26 cellular contexts compared by ENCODE assay signal in the genomic region with DNA sequence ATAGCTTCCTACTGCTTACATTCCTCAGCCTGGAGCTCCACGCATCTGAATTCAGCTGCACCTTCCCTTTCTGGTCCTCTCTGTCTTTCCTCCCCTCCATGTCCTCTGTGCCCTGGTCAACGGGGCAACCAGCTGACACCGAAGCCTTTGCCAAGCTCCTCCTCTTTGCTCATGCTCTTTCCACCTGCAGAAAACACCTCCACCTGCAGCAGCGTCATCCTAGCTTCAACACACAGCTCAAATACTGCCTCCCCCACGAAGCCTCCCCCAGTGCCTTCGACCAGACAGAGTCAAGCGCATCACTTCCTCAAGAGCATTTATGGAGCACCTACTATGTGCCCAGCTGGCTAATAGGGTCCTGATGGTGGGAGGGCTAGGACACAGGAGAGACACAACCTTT. TPM values are rescaled to one million over a fixed set of nuclear protein-coding genes. Genes with fewer than 3 reads are reported as not detected.
DNase-seq lines count a peak whose midpoint lies in the region; ATAC-seq, FAIRE-seq and TF ChIP-seq lines count a peak whose summit lies in the region.
"Had no signal": no experiment of that assay in that cellular context is flagged by ENCODE, and none has a peak within 500 bp of the region (broad histone marks: within the 10 kb centered on the region; RNA-seq: fewer than 3 reads in every experiment).

No MANE protein-coding gene starts in this region.

- no peaks in the 10 kb centered on the region for H3K36me3 Mint-ChIP-seq in GM23338 (ENCODE audit: low read depth)
- H3K36me3 Mint-ChIP-seq: CD4-positive, CD25-positive, alpha-beta regulatory T cell; IgD-negative memory B cell had no signal

- no peak overlapping the region for H3K27ac Mint-ChIP-seq in GM23338
- H3K27ac Mint-ChIP-seq: IgD-negative memory B cell had no signal

- TF ChIP-seq POLR2A in K562 (conservative IDR thresholded peaks at IDR 0.05) = no peak

- H3K4me3 ChIP-seq in K562 (no peak overlapping the region), GM23338 (no peak overlapping the region)
- H3K4me3 ChIP-seq: MG63, SK-N-MC had no signal

- H3K27me3 ChIP-seq in K562 (ENCODE audit: control insufficient read depth in 2 of 2, insufficient read depth in 2 of 2, low read length in 2 of 2) (peaks cover 7 to 55% of the 10 kb centered on the region in 2 experiments; a peak in 3 of 5 replicates), GM23338 (ENCODE audit: insufficient read depth) (no peaks in the 10 kb centered on the region)

- ATAC-seq in K562 = no peak
- no peak for ATAC-seq in GM23338
- no peak for ATAC-seq in HG03469 (IDR thresholded peaks at IDR 0.05; ENCODE audit: unreplicated experiment)

- FAIRE-seq in HTR-8/SVneo (lab: Jason Lieb, UNC) (peak; percentile 76), K562 (lab: Jason Lieb, UNC) (no peak)
- FAIRE-seq: G401.6, GM18507 had no signal

- H3K9ac ChIP-seq in K562 (ENCODE audit: insufficient read depth in 1 of 2, low read depth in 2 of 2, low read length in 2 of 2) = no peak overlapping the region

- 0 out of 2 replicates have a peak, but pooled peaks cover 2% of the 10 kb centered on the region for H4K20me1 ChIP-seq in K562 (replicated peaks; ENCODE audit: control insufficient read depth, insufficient read depth, low read length)
- H4K20me1 ChIP-seq in GM23338 (replicated peaks; ENCODE audit: insufficient read depth) = no peaks in the 10 kb centered on the region

- POLR2A ChIA-PET in K562 (lab: Yijun Ruan, JAX) = interaction anchor here (1.0 kb wide), 1 partner anchor 64 kb away, joined by 3 read pairs; no protein-coding TSS in a partner anchor

- no peaks in the 10 kb centered on the region for H3K4me1 ChIP-seq in K562 (replicated peaks in 1 of 2; ENCODE audit: control insufficient read depth in 2 of 2, insufficient read depth in 2 of 2, low read length in 2 of 2)
- H3K4me1 ChIP-seq in GM23338 (ENCODE audit: insufficient read depth) = no peaks in the 10 kb centered on the region
- H3K4me1 ChIP-seq: Caco-2 had no signal

- H3K9me3 Mint-ChIP-seq in GM23338 = no peaks in the 10 kb centered on the region; the same call in 2 of the 3 replicates
- H3K9me3 Mint-ChIP-seq: CD4-positive, CD25-positive, alpha-beta regulatory T cell; IgD-negative memory B cell had no signal

- CTCF ChIA-PET in K562 (lab: Yijun Ruan, JAX; ENCODE audit: low intra/inter-chr PET ratio) = no interaction called here

- no peak for TF ChIP-seq RAD21 in K562 (CRISPR knock-in tag; conservative IDR thresholded peaks at IDR 0.05 in 1 of 2, IDR thresholded peaks at IDR 0.05 in 1 of 2)

- H3K4me2 ChIP-seq in K562 (ENCODE audit: insufficient read depth, low read length) (no peak overlapping the region), GM23338 (no peak overlapping the region)

- in situ Hi-C loops in K562 (cut with MboI) = no loop called here

- DNase-seq in DMS53 (lab: John Stamatoyannopoulos, UW) (peak; percentile 65), HTR-8/SVneo (ENCODE audit: insufficient read length, low spot score) (no peak), K562 (ENCODE audit: extremely low read depth in 1 of 4, low spot score in 3 of 4) (no peak), putamen (ENCODE audit: low spot score) (peak; percentile 26), GM23338 (ENCODE audit: low spot score) (no peak), NCI-H2081 (lab: John Stamatoyannopoulos, UW) (no peak)
- DNase-seq: Caco-2; CD4-positive, CD25-positive, alpha-beta regulatory T cell; DMS 273 treated with DMSO at 0.1 percent for 48 hours; GOT3; HCEC 1CT; MG63; NCI-H1417; NCI-H187 treated with DMSO at 0.1 percent for 48 hours; NCI-H446; NCI-H69; NK-92 treated with Interleukin-12 subunit alpha and Interleukin-12 subunit beta, amount 100 ng/mL, for 24 hours; SHP77 treated with DMSO at 0.1 percent for 48 hours; SW 1271 had no signal

- H3K4me3 Mint-ChIP-seq in GM23338 = no peak overlapping the region
- H3K4me3 Mint-ChIP-seq: CD4-positive, CD25-positive, alpha-beta regulatory T cell; IgD-negative memory B cell had no signal

- H2AFZ ChIP-seq in K562 (ENCODE audit: low read depth, low read length) (no peak overlapping the region), GM23338 (no peak overlapping the region)

- no peaks in the 10 kb centered on the region for H3K9me1 ChIP-seq in K562 (ENCODE audit: control insufficient read depth, insufficient read depth, low read length)

- no peaks in the 10 kb centered on the region for H3F3A ChIP-seq in GM23338 (replicated peaks; ENCODE audit: low read depth)

- H3K36me3 ChIP-seq in K562 (ENCODE audit: control insufficient read depth, insufficient read depth, low read length) (no peaks in the 10 kb centered on the region), GM23338 (ENCODE audit: insufficient read depth) (no peaks in the 10 kb centered on the region)
- H3K36me3 ChIP-seq: MG63 had no signal

- H3K79me2 ChIP-seq in K562 (ENCODE audit: control insufficient read depth, insufficient read depth, low read length) (no peaks in the 10 kb centered on the region), GM23338 (replicated peaks; ENCODE audit: insufficient read depth) (no peaks in the 10 kb centered on the region)

- TF ChIP-seq CTCF in K562 (IDR thresholded peaks at IDR 0.05 in 2 of 3, conservative IDR thresholded peaks at IDR 0.05 in 1 of 3; ENCODE audit: insufficient read depth in 2 of 3, low read depth in 1 of 3, low read length in 3 of 3) (no peak), GM23338 (conservative IDR thresholded peaks at IDR 0.05; ENCODE audit: low read depth in 2 of 2) (no peak)

- BruUV-seq in K562 (replicated peaks; lab: Mats Ljungman, UMichigan) = no TSS peak

- H3K4me1 Mint-ChIP-seq in GM23338 = peaks cover 15% of the 10 kb centered on the region; the same call in 2 of the 3 replicates
- H3K4me1 Mint-ChIP-seq: CD4-positive, CD25-positive, alpha-beta regulatory T cell had no signal

- WGBS in K562 (ENCODE audit: insufficient coverage, low coverage, missing lambda C conversion rate) = 0% methylated on average over 7 of the region's 7 CpGs

- H3K9me2 ChIP-seq in GM23338 (ENCODE audit: insufficient read depth) = no peaks in the 10 kb centered on the region

- intact Hi-C loops in K562 (cut with micrococcal nuclease) = no loop called here

- H3K27ac ChIP-seq in K562 (ENCODE audit: extremely low read depth, low read depth, low read length) (no peak overlapping the region), GM23338 (ENCODE audit: low read depth) (no peak overlapping the region)
- H3K27ac ChIP-seq: RWPE1, SK-N-MC had no signal

- H3K9me3 ChIP-seq in K562 (replicated peaks; ENCODE audit: control insufficient read depth, insufficient read depth, low read depth, low read length) = no peaks in the 10 kb centered on the region
- H3K9me3 ChIP-seq: Caco-2, MG63 had no signal

- H3K27me3 Mint-ChIP-seq in GM23338 (ENCODE audit: insufficient read depth, low read depth, poor library complexity) = peaks cover 26% of the 10 kb centered on the region

- no peak for TF ChIP-seq EP300 in K562 (IDR thresholded peaks at IDR 0.05; ENCODE audit: low read length)

TF ChIP-seq in K562, 482 proteins besides CTCF, POLR2A, EP300 and RAD21:
- TF ChIP-seq ZKSCAN1 (IDR thresholded peaks at IDR 0.05; ENCODE audit: low read depth, low read length) (peak; percentile 69), U2AF1 (optimal IDR thresholded peaks at IDR 0.05; ENCODE audit: low read depth, low read length) (no peak)
TF ChIP-seq in K562: peak in this region for 1.

TF ChIP-seq in GM23338, 12 proteins besides CTCF, POLR2A, EP300 and RAD21 (continues in another document):
- no peak for TF ChIP-seq EZH2phosphoT487 (IDR thresholded peaks at IDR 0.05; ENCODE audit: unreplicated experiment)

RNA-seq across cellular contexts. Expression of gene CDH22, which starts 9.2 kb away (rescaled TPM):
- not detected in 2 replicates for total RNA-seq in K562 (2011; cell fraction: chromatin; rRNA removed; ENCODE audit: low replicate concordance)
- not detected in 2 replicates for total RNA-seq in K562 (2011; cell fraction: nucleolus; rRNA removed)
- total RNA-seq in K562 (2011; cell fraction: nucleoplasm; rRNA removed) = 0.07 TPM in 1 of 2 replicates, not detected in the other
- total RNA-seq in K562 (2014; rRNA removed) (not detected in 2 replicates), K562 (2014; rRNA removed; fragmentation: Illumina TruSeq; extraction: Trizol) (not detected in 2 replicates), K562 (2015; rRNA removed; fragmentation: Illumina TruSeq; extraction: Trizol) (not detected in 2 replicates), K562 (2021) (0.07 TPM in 1 of 2 replicates, not detected in the other)
- polyA plus RNA-seq in K562 (2011; rRNA removed) (not detected in 2 replicates), K562 (2014; fragmentation: Illumina TruSeq; extraction: Trizol) (not detected in 2 replicates), K562 (2014; fragmentation: Nextera tagmentation; extraction: Ambion mirVana) (not detected), K562 (2014; rRNA removed) (0.08 TPM in 1 of 2 replicates, not detected in the other), GM23338 (2016; fragmentation: Nextera tagmentation; extraction: Ambion mirVana) (0.08 and 0.16 TPM in 2 replicates)
- polyA plus RNA-seq in K562 (2011; cell fraction: cytosol; rRNA removed) = 0.03 TPM in 1 of 2 replicates, not detected in the other
- polyA plus RNA-seq in K562 (2011; cell fraction: nucleus; rRNA removed) = 0.04 and 0.11 TPM in 2 replicates
- polyA plus RNA-seq in K562 (2012) = 0.03 and 0.06 TPM in 2 replicates
- polyA minus RNA-seq in K562 (2011; rRNA and poly(A)+ RNA removed) = not detected in 2 replicates
- not detected in 2 replicates for polyA minus RNA-seq in K562 (2011; cell fraction: cytosol; rRNA and poly(A)+ RNA removed)
- 0.13 TPM in 1 of 2 replicates, not detected in the other for polyA minus RNA-seq in K562 (2011; cell fraction: nucleus; rRNA and poly(A)+ RNA removed)
- total RNA-seq in GM23338 (2014; rRNA removed; shearing (Covaris generic)) = 0.10 and 0.31 TPM in 2 replicates
- total RNA-seq: CD4-positive, CD25-positive, alpha-beta regulatory T cell had no signal
- polyA plus RNA-seq: BJ; CD4-positive, CD25-positive, alpha-beta regulatory T cell; IgD-negative memory B cell had no signal

Comparison
In these comparisons a context has a peak if more than half of its experiments do, and no peak if none do; other contexts are left out.
1. DNase-seq: peak in DMS53 (single experiment) and putamen (single experiment); none in HTR-8/SVneo (single experiment), K562 (0 of 4), GM23338 (single experiment) and NCI-H2081 (0 of 2).